In genomic region chr2:20661981-20662937, GRCh38 we compare ENCODE assay signal across 18 cellular contexts. TPM values are rescaled to one million over a fixed set of nuclear protein-coding genes. Genes with fewer than 3 reads are reported as not detected.
DNase-seq lines count a peak whose midpoint lies in the region; ATAC-seq, FAIRE-seq and TF ChIP-seq lines count a peak whose summit lies in the region.
"Had no signal": no experiment of that assay in that cellular context is flagged by ENCODE, and none has a peak within 500 bp of the region (broad histone marks: within the 10 kb centered on the region; RNA-seq: fewer than 3 reads in every experiment).

No MANE protein-coding gene starts in this region.

- 2% methylated on average over 8 of the region's 8 CpGs for WGBS in K562 (ENCODE audit: insufficient coverage, low coverage, missing lambda C conversion rate)
- no CpG with 5 or more reads among the region's 8 CpGs for WGBS in neuronal stem cell (ENCODE audit: extremely low coverage in 2 of 2, insufficient read length in 2 of 2, insufficient replicate concordance in 1 of 2), 2 donors

- no peaks in the 10 kb centered on the region for H4K20me1 ChIP-seq in GM23338 (replicated peaks; ENCODE audit: insufficient read depth)
- H4K20me1 ChIP-seq in K562 (replicated peaks; ENCODE audit: control insufficient read depth, insufficient read depth, low read length): peaks cover 4% of the 10 kb centered on the region; the same call in 1 of the 2 replicates

- H3K27ac Mint-ChIP-seq in activated T-cell treated with anti-CD3 and anti-CD28 coated beads, Interleukin-2, amount 50 U/mL, for 24 hours: no peak overlapping the region
- H3K27ac Mint-ChIP-seq in GM23338: no peak overlapping the region
- H3K27ac Mint-ChIP-seq: activated naive CD4-positive, alpha-beta T cell treated with anti-CD3 and anti-CD28 coated beads for 36 hours; CD4-positive, alpha-beta T cell; H9; T-helper 2 cell treated with Interferon-gamma antibody and Interleukin-4, amounts not matched to agents 5 μg/mL and 100 μg/mL, for 36 hours had no signal

- ATAC-seq in GM23338 (no peak), K562 (peak; percentile 10; the same call in 2 of the 3 replicates), HG03097 (IDR thresholded peaks at IDR 0.05; ENCODE audit: low FRiP score, unreplicated experiment) (no peak)

- H3K9me1 ChIP-seq in K562 (ENCODE audit: control insufficient read depth, insufficient read depth, low read length): no peaks in the 10 kb centered on the region

- H3K14ac ChIP-seq in neuronal stem cell (ENCODE audit: low read length): no peak overlapping the region

- intact Hi-C loops in K562 (cut with micrococcal nuclease): loop anchor here (1.0 to 10.0 kb wide), 8 partner anchors 123 to 653 kb away; no protein-coding TSS in a partner anchor

- TF ChIP-seq RAD21 in K562 (CRISPR knock-in tag; conservative IDR thresholded peaks at IDR 0.05 in 1 of 2, IDR thresholded peaks at IDR 0.05 in 1 of 2): no peak

- in situ Hi-C loops in K562 (cut with MboI): loop anchor here (25.0 kb wide), 1 partner anchor 600 kb away; no protein-coding TSS in a partner anchor

- H3K4me1 Mint-ChIP-seq in activated T-cell treated with anti-CD3 and anti-CD28 coated beads, Interleukin-2, amount 50 U/mL, for 24 hours (ENCODE audit: low read depth): peaks cover 13% of the 10 kb centered on the region
- H3K4me1 Mint-ChIP-seq in GM23338: peaks cover 22% of the 10 kb centered on the region

- H2AFZ ChIP-seq in GM23338: peak overlapping the region; percentile 76
- H2AFZ ChIP-seq in K562 (ENCODE audit: low read depth, low read length): no peak overlapping the region
- peak overlapping the region; percentile 29 for H2AFZ ChIP-seq in neuronal stem cell (ENCODE audit: low read length)

- H2BK12ac ChIP-seq in neuronal stem cell (ENCODE audit: low read length): no peak overlapping the region

- DNase-seq in activated T-cell treated with anti-CD3 and anti-CD28 coated beads, Interleukin-2, amount 50 U/mL, for 1 hour: peak; percentile 9
- no peak for DNase-seq in activated T-cell treated with anti-CD3 and anti-CD28 coated beads, Interleukin-2, amount 50 U/mL, for 24 hours
- DNase-seq in GM23338 (ENCODE audit: low spot score): no peak
- DNase-seq in K562 (ENCODE audit: extremely low read depth in 1 of 4, low spot score in 3 of 4): no peak
- no peak for DNase-seq in neuronal stem cell (ENCODE audit: low spot score)
- DNase-seq in HCEC 1CT: no peak
- no peak for DNase-seq in activated CD4-positive, alpha-beta T cell treated with anti-CD3 and anti-CD28 coated beads, Interleukin-2, amount 50 U/mL, for 48 hours
- DNase-seq: NCI-H1436 treated with DMSO at 0.1 percent for 48 hours had no signal

- H3K4ac ChIP-seq in neuronal stem cell (ENCODE audit: low read length): no peak overlapping the region

- peaks cover 19% of the 10 kb centered on the region; the same call in 1 of the 2 replicates for H3K4me1 ChIP-seq in GM23338 (ENCODE audit: insufficient read depth)
- H3K4me1 ChIP-seq in K562 (replicated peaks in 1 of 2; ENCODE audit: control insufficient read depth in 2 of 2, insufficient read depth in 2 of 2, low read length in 2 of 2): peaks cover 0 to 15% of the 10 kb centered on the region in 2 experiments; a peak in 2 of 5 replicates
- H3K4me1 ChIP-seq in neuronal stem cell (ENCODE audit: control insufficient read depth in 2 of 2, insufficient read depth in 1 of 2, low read depth in 1 of 2, low read length in 2 of 2): peaks cover 4 to 13% of the 10 kb centered on the region in 2 donors

- FAIRE-seq in K562 (lab: Jason Lieb, UNC): no peak
- FAIRE-seq: small intestine had no signal

- TF ChIP-seq EP300 in K562 (IDR thresholded peaks at IDR 0.05; ENCODE audit: low read length): no peak

- H3K27me3 Mint-ChIP-seq in activated T-cell treated with anti-CD3 and anti-CD28 coated beads, Interleukin-2, amount 50 U/mL, for 24 hours: peaks cover 75% of the 10 kb centered on the region
- H3K27me3 Mint-ChIP-seq in GM23338 (ENCODE audit: insufficient read depth, low read depth, poor library complexity): peaks cover 50% of the 10 kb centered on the region

- no peak overlapping the region for H3K4me3 Mint-ChIP-seq in activated T-cell treated with anti-CD3 and anti-CD28 coated beads, Interleukin-2, amount 50 U/mL, for 24 hours
- no peak overlapping the region for H3K4me3 Mint-ChIP-seq in GM23338
- H3K4me3 Mint-ChIP-seq: activated naive CD4-positive, alpha-beta T cell treated with anti-CD3 and anti-CD28 coated beads for 36 hours; CD4-positive, alpha-beta T cell; H9; T-helper 2 cell treated with Interferon-gamma antibody and Interleukin-4, amounts not matched to agents 5 μg/mL and 100 μg/mL, for 36 hours had no signal

- peaks cover 53% of the 10 kb centered on the region for H3K27me3 ChIP-seq in GM23338 (ENCODE audit: insufficient read depth)
- H3K27me3 ChIP-seq in K562 (ENCODE audit: control insufficient read depth in 2 of 2, insufficient read depth in 2 of 2, low read length in 2 of 2): peaks cover 26 to 55% of the 10 kb centered on the region in 2 experiments
- peaks cover 24 to 78% (median 56%) of the 10 kb centered on the region in 3 experiments for H3K27me3 ChIP-seq in neuronal stem cell (ENCODE audit: control insufficient read depth in 3 of 3, insufficient read depth in 3 of 3, low read depth in 1 of 3, low read length in 3 of 3)

- H3K36me3 Mint-ChIP-seq in activated T-cell treated with anti-CD3 and anti-CD28 coated beads, Interleukin-2, amount 50 U/mL, for 24 hours (ENCODE audit: low read depth): no peaks in the 10 kb centered on the region
- H3K36me3 Mint-ChIP-seq in GM23338 (ENCODE audit: low read depth): no peaks in the 10 kb centered on the region

- H4K91ac ChIP-seq in neuronal stem cell (ENCODE audit: low read depth, low read length, poor library complexity): no peak overlapping the region

- POLR2A ChIA-PET in K562 (lab: Yijun Ruan, JAX): interaction anchor here (0.6 to 1.0 kb wide), 2 partner anchors 38 to 216 kb away, joined by 4 read pairs; partner anchors contain the start of gene RHOB

- no peak overlapping the region for H2BK15ac ChIP-seq in neuronal stem cell (ENCODE audit: low read length)

- H3K79me2 ChIP-seq in GM23338 (replicated peaks; ENCODE audit: insufficient read depth): no peaks in the 10 kb centered on the region
- H3K79me2 ChIP-seq in K562 (ENCODE audit: control insufficient read depth, insufficient read depth, low read length): no peaks in the 10 kb centered on the region

- no TSS peak for BruUV-seq in K562 (replicated peaks; lab: Mats Ljungman, UMichigan)

- CTCF ChIA-PET in K562 (lab: Yijun Ruan, JAX; ENCODE audit: low intra/inter-chr PET ratio): interaction anchor here (1.4 to 2.1 kb wide), 3 partner anchors 14 to 381 kb away, joined by 3 to 17 read pairs (median 6); no protein-coding TSS in a partner anchor

- no peaks in the 10 kb centered on the region for H3K79me1 ChIP-seq in neuronal stem cell (ENCODE audit: low read depth, low read length)

- H3K36me3 ChIP-seq in GM23338 (ENCODE audit: insufficient read depth): no peaks in the 10 kb centered on the region
- H3K36me3 ChIP-seq in K562 (ENCODE audit: control insufficient read depth, insufficient read depth, low read length): no peaks in the 10 kb centered on the region
- no peaks in the 10 kb centered on the region for H3K36me3 ChIP-seq in neuronal stem cell (replicated peaks in 1 of 2; ENCODE audit: control insufficient read depth in 2 of 2, insufficient read depth in 2 of 2, low read length in 2 of 2)
- H3K36me3 ChIP-seq: brain microvascular endothelial cell, neutrophil, tibial nerve had no signal

- H3K23ac ChIP-seq in neuronal stem cell (ENCODE audit: low read depth, low read length, poor library complexity): no peak overlapping the region

- no peak overlapping the region for H3K18ac ChIP-seq in neuronal stem cell (ENCODE audit: low read length)

- H2AK5ac ChIP-seq in neuronal stem cell (ENCODE audit: low read depth, low read length): no peak overlapping the region

- H3K27ac ChIP-seq in GM23338 (ENCODE audit: low read depth) (no peak overlapping the region), K562 (ENCODE audit: extremely low read depth, low read depth, low read length) (no peak overlapping the region), neuronal stem cell (replicated peaks; ENCODE audit: low read length) (no peak overlapping the region)
- H3K27ac ChIP-seq: brain microvascular endothelial cell, neutrophil, tibial nerve had no signal

- H3K9ac ChIP-seq in K562 (ENCODE audit: insufficient read depth in 1 of 2, low read depth in 2 of 2, low read length in 2 of 2): no peak overlapping the region
- H3K9ac ChIP-seq in neuronal stem cell (ENCODE audit: low read depth, low read length, poor library complexity): no peak overlapping the region

- H2BK120ac ChIP-seq in neuronal stem cell (ENCODE audit: low read depth, low read length): no peak overlapping the region

- no peak overlapping the region for H3K4me2 ChIP-seq in GM23338
- no peak overlapping the region for H3K4me2 ChIP-seq in K562 (ENCODE audit: insufficient read depth, low read length)
- H3K4me2 ChIP-seq in neuronal stem cell (ENCODE audit: insufficient read depth, low read length, poor library complexity, severe bottlenecking): no peak overlapping the region

- no peak overlapping the region for H4K8ac ChIP-seq in neuronal stem cell (ENCODE audit: low read depth, low read length)

- no peak for TF ChIP-seq POLR2A in K562 (conservative IDR thresholded peaks at IDR 0.05)

- H3K9me3 ChIP-seq in K562 (replicated peaks; ENCODE audit: control insufficient read depth, insufficient read depth, low read depth, low read length) (no peaks in the 10 kb centered on the region), neuronal stem cell (replicated peaks in 1 of 2; ENCODE audit: control insufficient read depth in 2 of 2, insufficient read depth in 1 of 2, low read depth in 1 of 2, low read length in 2 of 2) (no peaks in the 10 kb centered on the region)
- H3K9me3 ChIP-seq: neutrophil, tibial nerve had no signal

- H3K4me3 ChIP-seq in GM23338 (no peak overlapping the region), K562 (no peak overlapping the region), neuronal stem cell (ENCODE audit: low read length in 2 of 2) (no peak overlapping the region)
- H3K4me3 ChIP-seq: tibial nerve had no signal

- H3K9me3 Mint-ChIP-seq in activated T-cell treated with anti-CD3 and anti-CD28 coated beads, Interleukin-2, amount 50 U/mL, for 24 hours: no peaks in the 10 kb centered on the region
- no peaks in the 10 kb centered on the region for H3K9me3 Mint-ChIP-seq in GM23338
- H3K9me3 Mint-ChIP-seq: activated naive CD4-positive, alpha-beta T cell treated with anti-CD3 and anti-CD28 coated beads for 36 hours; CD4-positive, alpha-beta T cell; T-helper 2 cell treated with Interferon-gamma antibody and Interleukin-4, amounts not matched to agents 5 μg/mL and 100 μg/mL, for 36 hours had no signal

- TF ChIP-seq CTCF in GM23338 (conservative IDR thresholded peaks at IDR 0.05; ENCODE audit: low read depth in 2 of 2): no peak
- no peak for TF ChIP-seq CTCF in K562 (IDR thresholded peaks at IDR 0.05 in 2 of 3, conservative IDR thresholded peaks at IDR 0.05 in 1 of 3; ENCODE audit: insufficient read depth in 2 of 3, low read depth in 1 of 3, low read length in 3 of 3)

- no peak overlapping the region for H2BK5ac ChIP-seq in neuronal stem cell (ENCODE audit: low read length)

- no peaks in the 10 kb centered on the region for H3F3A ChIP-seq in GM23338 (replicated peaks; ENCODE audit: low read depth)

- no peaks in the 10 kb centered on the region for H3K9me2 ChIP-seq in GM23338 (ENCODE audit: insufficient read depth)

RNA-seq across cellular contexts. Expression of gene GDF7, which starts 4.7 kb away (rescaled TPM):
- total RNA-seq in GM23338 (2014; rRNA removed; shearing (Covaris generic)): 0.19 and 0.52 TPM in 2 replicates
- polyA plus RNA-seq in GM23338 (2016; fragmentation: Nextera tagmentation; extraction: Ambion mirVana) (0.16 and 0.19 TPM in 2 replicates), K562 (2011; rRNA removed) (0.01 TPM in 1 of 2 replicates, not detected in the other), K562 (2014; fragmentation: Illumina TruSeq; extraction: Trizol) (not detected in 2 replicates), K562 (2014; fragmentation: Nextera tagmentation; extraction: Ambion mirVana) (under 1 TPM; 0.01 TPM), K562 (2014; rRNA removed) (0.01 TPM in 1 of 2 replicates, not detected in the other)
- total RNA-seq in K562 (2011; cell fraction: chromatin; rRNA removed; ENCODE audit: low replicate concordance): not detected in 2 replicates
- total RNA-seq in K562 (2011; cell fraction: nucleolus; rRNA removed): not detected in 2 replicates
- not detected in 2 replicates for total RNA-seq in K562 (2011; cell fraction: nucleoplasm; rRNA removed)
- total RNA-seq in K562 (2014; rRNA removed) (not detected in 2 replicates), K562 (2014; rRNA removed; fragmentation: Illumina TruSeq; extraction: Trizol) (not detected in 2 replicates), K562 (2015; rRNA removed; fragmentation: Illumina TruSeq; extraction: Trizol) (not detected in 2 replicates), K562 (2021) (not detected in 2 replicates)
- 0.01 TPM in 1 of 2 replicates, not detected in the other for polyA plus RNA-seq in K562 (2011; cell fraction: cytosol; rRNA removed)
- 0.06 TPM in 1 of 2 replicates, not detected in the other for polyA plus RNA-seq in K562 (2011; cell fraction: nucleus; rRNA removed)
- polyA plus RNA-seq in K562 (2012): 0.04 and 0.11 TPM in 2 replicates
- under 0.01 and 0.03 TPM in 2 replicates for polyA minus RNA-seq in K562 (2011; rRNA and poly(A)+ RNA removed)
- polyA minus RNA-seq in K562 (2011; cell fraction: cytosol; rRNA and poly(A)+ RNA removed): 0.09 TPM in 1 of 2 replicates, not detected in the other
- under 0.01 TPM in 1 of 2 replicates, not detected in the other for polyA minus RNA-seq in K562 (2011; cell fraction: nucleus; rRNA and poly(A)+ RNA removed)
- polyA plus RNA-seq in neuronal stem cell (2013, experiment 1 of 2): 0.04 TPM
- 0.06 TPM for polyA plus RNA-seq in neuronal stem cell (2013, experiment 2 of 2)
- total RNA-seq: activated naive CD4-positive, alpha-beta T cell treated with anti-CD3 and anti-CD28 coated beads for 36 hours; myocyte had no signal

RNA-seq across cellular contexts. Expression of gene HS1BP3, which starts 11.4 kb away (rescaled TPM):
- total RNA-seq in GM23338 (2014; rRNA removed; shearing (Covaris generic)): 15.0 and 16.8 TPM in 2 replicates
- polyA plus RNA-seq in GM23338 (2016; fragmentation: Nextera tagmentation; extraction: Ambion mirVana): 6.0 and 7.2 TPM in 2 replicates
- 4.8 and 13.7 TPM in 2 replicates for total RNA-seq in K562 (2011; cell fraction: chromatin; rRNA removed; ENCODE audit: low replicate concordance)
- total RNA-seq in K562 (2011; cell fraction: nucleolus; rRNA removed): 6.7 and 9.2 TPM in 2 replicates
- 8.7 and 9.6 TPM in 2 replicates for total RNA-seq in K562 (2011; cell fraction: nucleoplasm; rRNA removed)
- 6.5 and 6.7 TPM in 2 replicates for total RNA-seq in K562 (2014; rRNA removed)
- 2.0 and 3.5 TPM in 2 replicates for total RNA-seq in K562 (2014; rRNA removed; fragmentation: Illumina TruSeq; extraction: Trizol)
- total RNA-seq in K562 (2015; rRNA removed; fragmentation: Illumina TruSeq; extraction: Trizol): 7.6 and 8.3 TPM in 2 replicates
- 7.4 and 7.5 TPM in 2 replicates for total RNA-seq in K562 (2021)
- polyA plus RNA-seq in K562 (2011; rRNA removed): 3.0 and 6.5 TPM in 2 replicates
- 3.3 and 4.1 TPM in 2 replicates for polyA plus RNA-seq in K562 (2011; cell fraction: cytosol; rRNA removed)
- polyA plus RNA-seq in K562 (2011; cell fraction: nucleus; rRNA removed): 8.2 and 10.8 TPM in 2 replicates
- polyA plus RNA-seq in K562 (2012): 7.9 and 28.0 TPM in 2 replicates
- 5.9 and 6.9 TPM in 2 replicates for polyA plus RNA-seq in K562 (2014; fragmentation: Illumina TruSeq; extraction: Trizol)
- polyA plus RNA-seq in K562 (2014; fragmentation: Nextera tagmentation; extraction: Ambion mirVana): under 1 TPM; 0.41 to 0.63 TPM
- 5.9 and 6.2 TPM in 2 replicates for polyA plus RNA-seq in K562 (2014; rRNA removed)
- 2.3 and 5.2 TPM in 2 replicates for polyA minus RNA-seq in K562 (2011; rRNA and poly(A)+ RNA removed)
- polyA minus RNA-seq in K562 (2011; cell fraction: cytosol; rRNA and poly(A)+ RNA removed): 2.2 and 6.9 TPM in 2 replicates
- 9.1 and 9.4 TPM in 2 replicates for polyA minus RNA-seq in K562 (2011; cell fraction: nucleus; rRNA and poly(A)+ RNA removed)
- polyA plus RNA-seq in neuronal stem cell (2013, experiment 1 of 2): 13.1 TPM
- polyA plus RNA-seq in neuronal stem cell (2013, experiment 2 of 2): 12.9 TPM
